11 cellular contexts compared by ENCODE assay signal in the genomic region with DNA sequence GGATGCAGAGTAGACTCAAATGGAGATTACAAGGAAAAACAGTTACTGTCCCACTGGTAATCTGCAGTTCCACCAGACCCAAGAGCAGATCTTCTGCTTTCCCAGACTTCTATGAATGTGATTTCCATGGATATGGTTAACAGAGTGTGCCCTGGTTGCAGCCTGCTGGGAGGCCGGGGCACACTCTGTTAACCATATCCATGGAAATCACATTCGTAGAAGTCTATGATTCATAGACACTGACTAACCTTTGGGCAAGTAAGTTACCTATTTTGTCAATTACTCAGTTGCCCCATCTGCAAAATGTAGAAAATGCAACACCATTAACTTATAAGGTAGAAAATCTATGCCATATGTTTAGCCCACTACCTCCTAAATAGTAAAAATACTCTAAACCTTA.
"Had no signal": no experiment of that assay in that cellular context is flagged by ENCODE, and none has a peak within 500 bp of the region (broad histone marks: within the 10 kb centered on the region; RNA-seq: fewer than 3 reads in every experiment).

No MANE protein-coding gene starts in this region.

- DNase-seq: activated CD4-positive, CD25-positive, alpha-beta regulatory T cell; activated naive CD4-positive, alpha-beta T cell treated with anti-CD3 and anti-CD28 coated beads, Interleukin-2, amount 50 U/mL, for 16 hours; activated T-cell treated with anti-CD3 and anti-CD28 coated beads, Interleukin-2, amount 50 U/mL, for 1 hour; dermis blood vessel endothelial cell; kidney; posterior cingulate gyrus; stimulated activated CD4-positive, alpha-beta T cell treated with anti-CD3 and anti-CD28 coated beads, Interleukin-2, amount 100 ng/mL, for 24 hours; stimulated activated naive CD4-positive, alpha-beta T cell; substantia nigra; trophoblast cell had no signal

- H3K4me3 ChIP-seq: right atrium auricular region had no signal

- H3K36me3 ChIP-seq: right atrium auricular region had no signal

- H3K9me3 ChIP-seq: right atrium auricular region had no signal

- H3K27ac ChIP-seq: right atrium auricular region had no signal

- H3K4me1 ChIP-seq: right atrium auricular region had no signal

- H3K27me3 ChIP-seq: right atrium auricular region had no signal
